ENCODE assay signal across 1 cellular context in the genomic region with DNA sequence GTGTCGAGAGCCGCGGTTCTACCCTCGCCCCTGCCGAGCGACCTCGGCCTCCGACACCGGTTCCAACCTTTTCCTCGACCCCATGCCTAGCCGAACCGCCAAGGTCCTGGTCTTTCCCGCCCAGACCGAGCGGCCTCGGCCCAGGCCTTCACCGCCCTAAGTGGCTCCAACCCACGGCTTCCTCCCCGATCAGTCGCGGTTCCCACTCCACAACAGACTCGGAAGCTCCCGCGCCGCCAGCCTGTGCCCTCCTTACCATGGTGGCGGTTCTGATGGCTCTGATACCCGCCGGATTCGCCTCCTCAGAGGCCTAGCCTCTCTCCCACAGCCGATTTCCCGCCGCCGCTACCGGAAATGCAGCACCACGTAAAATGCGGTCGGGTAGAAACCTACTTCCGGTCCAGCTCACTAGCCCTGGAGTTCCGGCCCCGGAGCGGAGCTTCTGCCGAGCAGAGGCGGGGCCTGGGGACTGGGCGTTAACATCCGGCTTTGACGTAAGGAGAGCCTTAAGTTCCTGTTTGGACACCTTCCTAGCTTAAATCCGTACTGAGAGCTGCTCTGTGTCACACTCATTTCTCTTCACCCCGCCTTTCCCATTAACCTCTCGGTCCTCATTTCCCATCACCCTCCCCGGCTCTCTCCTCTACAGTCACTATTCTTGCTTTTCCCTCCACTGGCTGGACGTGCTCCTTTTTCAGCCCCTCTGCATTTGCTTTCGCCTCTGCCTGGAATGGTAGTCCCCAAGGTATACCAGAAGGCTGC.
A peak's percentile ranks its signal among the peaks of the same experiment; 100 is the strongest.
TF ChIP-seq lines count a peak whose summit lies in the region.

A gene (minus strand): TSS at position 358 of the 762 bp plus-strand sequence. CDS start 99 bp downstream, at position 259.

TF ChIP-seq in GM12878, 131 proteins besides CTCF, POLR2A, EP300 and RAD21 (continued from another document and continues in another):
- TF ChIP-seq, protein P1, sequence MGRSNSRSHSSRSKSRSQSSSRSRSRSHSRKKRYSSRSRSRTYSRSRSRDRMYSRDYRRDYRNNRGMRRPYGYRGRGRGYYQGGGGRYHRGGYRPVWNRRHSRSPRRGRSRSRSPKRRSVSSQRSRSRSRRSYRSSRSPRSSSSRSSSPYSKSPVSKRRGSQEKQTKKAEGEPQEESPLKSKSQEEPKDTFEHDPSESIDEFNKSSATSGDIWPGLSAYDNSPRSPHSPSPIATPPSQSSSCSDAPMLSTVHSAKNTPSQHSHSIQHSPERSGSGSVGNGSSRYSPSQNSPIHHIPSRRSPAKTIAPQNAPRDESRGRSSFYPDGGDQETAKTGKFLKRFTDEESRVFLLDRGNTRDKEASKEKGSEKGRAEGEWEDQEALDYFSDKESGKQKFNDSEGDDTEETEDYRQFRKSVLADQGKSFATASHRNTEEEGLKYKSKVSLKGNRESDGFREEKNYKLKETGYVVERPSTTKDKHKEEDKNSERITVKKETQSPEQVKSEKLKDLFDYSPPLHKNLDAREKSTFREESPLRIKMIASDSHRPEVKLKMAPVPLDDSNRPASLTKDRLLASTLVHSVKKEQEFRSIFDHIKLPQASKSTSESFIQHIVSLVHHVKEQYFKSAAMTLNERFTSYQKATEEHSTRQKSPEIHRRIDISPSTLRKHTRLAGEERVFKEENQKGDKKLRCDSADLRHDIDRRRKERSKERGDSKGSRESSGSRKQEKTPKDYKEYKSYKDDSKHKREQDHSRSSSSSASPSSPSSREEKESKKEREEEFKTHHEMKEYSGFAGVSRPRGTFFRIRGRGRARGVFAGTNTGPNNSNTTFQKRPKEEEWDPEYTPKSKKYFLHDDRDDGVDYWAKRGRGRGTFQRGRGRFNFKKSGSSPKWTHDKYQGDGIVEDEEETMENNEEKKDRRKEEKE (IDR thresholded peaks at IDR 0.05) = no peak
- TF ChIP-seq, protein P2, sequence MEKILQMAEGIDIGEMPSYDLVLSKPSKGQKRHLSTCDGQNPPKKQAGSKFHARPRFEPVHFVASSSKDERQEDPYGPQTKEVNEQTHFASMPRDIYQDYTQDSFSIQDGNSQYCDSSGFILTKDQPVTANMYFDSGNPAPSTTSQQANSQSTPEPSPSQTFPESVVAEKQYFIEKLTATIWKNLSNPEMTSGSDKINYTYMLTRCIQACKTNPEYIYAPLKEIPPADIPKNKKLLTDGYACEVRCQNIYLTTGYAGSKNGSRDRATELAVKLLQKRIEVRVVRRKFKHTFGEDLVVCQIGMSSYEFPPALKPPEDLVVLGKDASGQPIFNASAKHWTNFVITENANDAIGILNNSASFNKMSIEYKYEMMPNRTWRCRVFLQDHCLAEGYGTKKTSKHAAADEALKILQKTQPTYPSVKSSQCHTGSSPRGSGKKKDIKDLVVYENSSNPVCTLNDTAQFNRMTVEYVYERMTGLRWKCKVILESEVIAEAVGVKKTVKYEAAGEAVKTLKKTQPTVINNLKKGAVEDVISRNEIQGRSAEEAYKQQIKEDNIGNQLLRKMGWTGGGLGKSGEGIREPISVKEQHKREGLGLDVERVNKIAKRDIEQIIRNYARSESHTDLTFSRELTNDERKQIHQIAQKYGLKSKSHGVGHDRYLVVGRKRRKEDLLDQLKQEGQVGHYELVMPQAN (conservative IDR thresholded peaks at IDR 0.05) = peak; percentile 87
- peak; percentile 58 for TF ChIP-seq EED (IDR thresholded peaks at IDR 0.05; ENCODE audit: low read depth)
- TF ChIP-seq, protein P3, sequence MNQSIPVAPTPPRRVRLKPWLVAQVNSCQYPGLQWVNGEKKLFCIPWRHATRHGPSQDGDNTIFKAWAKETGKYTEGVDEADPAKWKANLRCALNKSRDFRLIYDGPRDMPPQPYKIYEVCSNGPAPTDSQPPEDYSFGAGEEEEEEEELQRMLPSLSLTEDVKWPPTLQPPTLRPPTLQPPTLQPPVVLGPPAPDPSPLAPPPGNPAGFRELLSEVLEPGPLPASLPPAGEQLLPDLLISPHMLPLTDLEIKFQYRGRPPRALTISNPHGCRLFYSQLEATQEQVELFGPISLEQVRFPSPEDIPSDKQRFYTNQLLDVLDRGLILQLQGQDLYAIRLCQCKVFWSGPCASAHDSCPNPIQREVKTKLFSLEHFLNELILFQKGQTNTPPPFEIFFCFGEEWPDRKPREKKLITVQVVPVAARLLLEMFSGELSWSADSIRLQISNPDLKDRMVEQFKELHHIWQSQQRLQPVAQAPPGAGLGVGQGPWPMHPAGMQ (IDR thresholded peaks at IDR 0.05; ENCODE audit: borderline replicate concordance) = no peak
- TF ChIP-seq, protein P4, sequence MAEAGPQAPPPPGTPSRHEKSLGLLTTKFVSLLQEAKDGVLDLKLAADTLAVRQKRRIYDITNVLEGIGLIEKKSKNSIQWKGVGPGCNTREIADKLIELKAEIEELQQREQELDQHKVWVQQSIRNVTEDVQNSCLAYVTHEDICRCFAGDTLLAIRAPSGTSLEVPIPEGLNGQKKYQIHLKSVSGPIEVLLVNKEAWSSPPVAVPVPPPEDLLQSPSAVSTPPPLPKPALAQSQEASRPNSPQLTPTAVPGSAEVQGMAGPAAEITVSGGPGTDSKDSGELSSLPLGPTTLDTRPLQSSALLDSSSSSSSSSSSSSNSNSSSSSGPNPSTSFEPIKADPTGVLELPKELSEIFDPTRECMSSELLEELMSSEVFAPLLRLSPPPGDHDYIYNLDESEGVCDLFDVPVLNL (IDR thresholded peaks at IDR 0.05; ENCODE audit: low read depth, low read length) = peak; percentile 89
- TF ChIP-seq SREBF2 (IDR thresholded peaks at IDR 0.05; ENCODE audit: low read length) = peak; percentile 75
- peak; percentile 68; the same call in 1 of the 2 replicates for TF ChIP-seq SMARCA5 (IDR thresholded peaks at IDR 0.05)
- TF ChIP-seq HCFC1 (IDR thresholded peaks at IDR 0.05; ENCODE audit: low read length) = peak; percentile 84
- TF ChIP-seq YBX1 (IDR thresholded peaks at IDR 0.05) = no peak
- TF ChIP-seq SIN3A (IDR thresholded peaks at IDR 0.05; ENCODE audit: low read depth, low read length) = no peak
- no peak for TF ChIP-seq ESRRA (IDR thresholded peaks at IDR 0.05; ENCODE audit: low read length)
- TF ChIP-seq, protein P5, sequence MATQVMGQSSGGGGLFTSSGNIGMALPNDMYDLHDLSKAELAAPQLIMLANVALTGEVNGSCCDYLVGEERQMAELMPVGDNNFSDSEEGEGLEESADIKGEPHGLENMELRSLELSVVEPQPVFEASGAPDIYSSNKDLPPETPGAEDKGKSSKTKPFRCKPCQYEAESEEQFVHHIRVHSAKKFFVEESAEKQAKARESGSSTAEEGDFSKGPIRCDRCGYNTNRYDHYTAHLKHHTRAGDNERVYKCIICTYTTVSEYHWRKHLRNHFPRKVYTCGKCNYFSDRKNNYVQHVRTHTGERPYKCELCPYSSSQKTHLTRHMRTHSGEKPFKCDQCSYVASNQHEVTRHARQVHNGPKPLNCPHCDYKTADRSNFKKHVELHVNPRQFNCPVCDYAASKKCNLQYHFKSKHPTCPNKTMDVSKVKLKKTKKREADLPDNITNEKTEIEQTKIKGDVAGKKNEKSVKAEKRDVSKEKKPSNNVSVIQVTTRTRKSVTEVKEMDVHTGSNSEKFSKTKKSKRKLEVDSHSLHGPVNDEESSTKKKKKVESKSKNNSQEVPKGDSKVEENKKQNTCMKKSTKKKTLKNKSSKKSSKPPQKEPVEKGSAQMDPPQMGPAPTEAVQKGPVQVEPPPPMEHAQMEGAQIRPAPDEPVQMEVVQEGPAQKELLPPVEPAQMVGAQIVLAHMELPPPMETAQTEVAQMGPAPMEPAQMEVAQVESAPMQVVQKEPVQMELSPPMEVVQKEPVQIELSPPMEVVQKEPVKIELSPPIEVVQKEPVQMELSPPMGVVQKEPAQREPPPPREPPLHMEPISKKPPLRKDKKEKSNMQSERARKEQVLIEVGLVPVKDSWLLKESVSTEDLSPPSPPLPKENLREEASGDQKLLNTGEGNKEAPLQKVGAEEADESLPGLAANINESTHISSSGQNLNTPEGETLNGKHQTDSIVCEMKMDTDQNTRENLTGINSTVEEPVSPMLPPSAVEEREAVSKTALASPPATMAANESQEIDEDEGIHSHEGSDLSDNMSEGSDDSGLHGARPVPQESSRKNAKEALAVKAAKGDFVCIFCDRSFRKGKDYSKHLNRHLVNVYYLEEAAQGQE (IDR thresholded peaks at IDR 0.05; ENCODE audit: low read depth, low read length) = 0 out of 2 replicates have a peak, but pooled peaks have one; percentile 28
- no peak for TF ChIP-seq NRF1 (conservative IDR thresholded peaks at IDR 0.05; ENCODE audit: low read depth, low read length)
- TF ChIP-seq, protein P6, sequence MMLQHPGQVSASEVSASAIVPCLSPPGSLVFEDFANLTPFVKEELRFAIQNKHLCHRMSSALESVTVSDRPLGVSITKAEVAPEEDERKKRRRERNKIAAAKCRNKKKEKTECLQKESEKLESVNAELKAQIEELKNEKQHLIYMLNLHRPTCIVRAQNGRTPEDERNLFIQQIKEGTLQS (IDR thresholded peaks at IDR 0.05; ENCODE audit: borderline replicate concordance, extremely low read depth, low read depth, low read length) = no peak
- TF ChIP-seq ZNF622 (IDR thresholded peaks at IDR 0.05) = no peak
- TF ChIP-seq, protein P7, sequence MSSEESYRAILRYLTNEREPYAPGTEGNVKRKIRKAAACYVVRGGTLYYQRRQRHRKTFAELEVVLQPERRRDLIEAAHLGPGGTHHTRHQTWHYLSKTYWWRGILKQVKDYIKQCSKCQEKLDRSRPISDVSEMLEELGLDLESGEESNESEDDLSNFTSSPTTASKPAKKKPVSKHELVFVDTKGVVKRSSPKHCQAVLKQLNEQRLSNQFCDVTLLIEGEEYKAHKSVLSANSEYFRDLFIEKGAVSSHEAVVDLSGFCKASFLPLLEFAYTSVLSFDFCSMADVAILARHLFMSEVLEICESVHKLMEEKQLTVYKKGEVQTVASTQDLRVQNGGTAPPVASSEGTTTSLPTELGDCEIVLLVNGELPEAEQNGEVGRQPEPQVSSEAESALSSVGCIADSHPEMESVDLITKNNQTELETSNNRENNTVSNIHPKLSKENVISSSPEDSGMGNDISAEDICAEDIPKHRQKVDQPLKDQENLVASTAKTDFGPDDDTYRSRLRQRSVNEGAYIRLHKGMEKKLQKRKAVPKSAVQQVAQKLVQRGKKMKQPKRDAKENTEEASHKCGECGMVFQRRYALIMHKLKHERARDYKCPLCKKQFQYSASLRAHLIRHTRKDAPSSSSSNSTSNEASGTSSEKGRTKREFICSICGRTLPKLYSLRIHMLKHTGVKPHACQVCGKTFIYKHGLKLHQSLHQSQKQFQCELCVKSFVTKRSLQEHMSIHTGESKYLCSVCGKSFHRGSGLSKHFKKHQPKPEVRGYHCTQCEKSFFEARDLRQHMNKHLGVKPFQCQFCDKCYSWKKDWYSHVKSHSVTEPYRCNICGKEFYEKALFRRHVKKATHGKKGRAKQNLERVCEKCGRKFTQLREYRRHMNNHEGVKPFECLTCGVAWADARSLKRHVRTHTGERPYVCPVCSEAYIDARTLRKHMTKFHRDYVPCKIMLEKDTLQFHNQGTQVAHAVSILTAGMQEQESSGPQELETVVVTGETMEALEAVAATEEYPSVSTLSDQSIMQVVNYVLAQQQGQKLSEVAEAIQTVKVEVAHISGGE (CRISPR knock-in tag; IDR thresholded peaks at IDR 0.05) = peak; percentile 89
- TF ChIP-seq TBL1XR1 (IDR thresholded peaks at IDR 0.05; ENCODE audit: low read depth, low read length) = no peak
- no peak for TF ChIP-seq IRF4 (IDR thresholded peaks at IDR 0.05; ENCODE audit: low read depth, low read length)
- peak; percentile 92 for TF ChIP-seq CREM (IDR thresholded peaks at IDR 0.05; ENCODE audit: low read depth)
- no peak for TF ChIP-seq NFYA (IDR thresholded peaks at IDR 0.05; ENCODE audit: borderline replicate concordance, low read depth, low read length)
- TF ChIP-seq SIX5 (IDR thresholded peaks at IDR 0.05; ENCODE audit: low read depth, low read length, severe bottlenecking) = peak; percentile 53
- TF ChIP-seq SMAD1 (IDR thresholded peaks at IDR 0.05; ENCODE audit: low read depth, partially characterized antibody) = peak; percentile 93
- TF ChIP-seq, protein P8, sequence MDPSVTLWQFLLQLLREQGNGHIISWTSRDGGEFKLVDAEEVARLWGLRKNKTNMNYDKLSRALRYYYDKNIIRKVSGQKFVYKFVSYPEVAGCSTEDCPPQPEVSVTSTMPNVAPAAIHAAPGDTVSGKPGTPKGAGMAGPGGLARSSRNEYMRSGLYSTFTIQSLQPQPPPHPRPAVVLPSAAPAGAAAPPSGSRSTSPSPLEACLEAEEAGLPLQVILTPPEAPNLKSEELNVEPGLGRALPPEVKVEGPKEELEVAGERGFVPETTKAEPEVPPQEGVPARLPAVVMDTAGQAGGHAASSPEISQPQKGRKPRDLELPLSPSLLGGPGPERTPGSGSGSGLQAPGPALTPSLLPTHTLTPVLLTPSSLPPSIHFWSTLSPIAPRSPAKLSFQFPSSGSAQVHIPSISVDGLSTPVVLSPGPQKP (IDR thresholded peaks at IDR 0.05; ENCODE audit: low read depth, low read length) = peak; percentile 99
- TF ChIP-seq DPF2 (IDR thresholded peaks at IDR 0.05) = peak; percentile 45; the same call in 1 of the 2 replicates
- TF ChIP-seq SP1 (IDR thresholded peaks at IDR 0.05; ENCODE audit: low read depth, low read length) = peak; percentile 83
- peak; percentile 95 for TF ChIP-seq POLR2AphosphoS2 (IDR thresholded peaks at IDR 0.05; ENCODE audit: low read depth, low read length)
- no peak for TF ChIP-seq JUND (IDR thresholded peaks at IDR 0.05; ENCODE audit: low read depth, low read length)
- no peak for TF ChIP-seq SMC3 (IDR thresholded peaks at IDR 0.05; ENCODE audit: borderline replicate concordance, low read length)
- TF ChIP-seq KAT2A (conservative IDR thresholded peaks at IDR 0.05; ENCODE audit: control insufficient read depth, low read depth, low read length) = peak; percentile 96
- TF ChIP-seq IKZF2 (IDR thresholded peaks at IDR 0.05) = peak; percentile 54 to 55; a peak in 3 of 4 replicates
- TF ChIP-seq, protein P9, sequence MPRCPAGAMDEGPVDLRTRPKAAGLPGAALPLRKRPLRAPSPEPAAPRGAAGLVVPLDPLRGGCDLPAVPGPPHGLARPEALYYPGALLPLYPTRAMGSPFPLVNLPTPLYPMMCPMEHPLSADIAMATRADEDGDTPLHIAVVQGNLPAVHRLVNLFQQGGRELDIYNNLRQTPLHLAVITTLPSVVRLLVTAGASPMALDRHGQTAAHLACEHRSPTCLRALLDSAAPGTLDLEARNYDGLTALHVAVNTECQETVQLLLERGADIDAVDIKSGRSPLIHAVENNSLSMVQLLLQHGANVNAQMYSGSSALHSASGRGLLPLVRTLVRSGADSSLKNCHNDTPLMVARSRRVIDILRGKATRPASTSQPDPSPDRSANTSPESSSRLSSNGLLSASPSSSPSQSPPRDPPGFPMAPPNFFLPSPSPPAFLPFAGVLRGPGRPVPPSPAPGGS (IDR thresholded peaks at IDR 0.05; ENCODE audit: borderline replicate concordance, insufficient read depth, low read depth, low read length, poor library complexity, severe bottlenecking) = peak; percentile 64
- TF ChIP-seq TCF12 (IDR thresholded peaks at IDR 0.05; ENCODE audit: low read depth, low read length) = peak; percentile 54; the same call in 1 of the 2 replicates
- TF ChIP-seq TARDBP (IDR thresholded peaks at IDR 0.05; ENCODE audit: borderline replicate concordance) = no peak
- TF ChIP-seq MTA3 (IDR thresholded peaks at IDR 0.05; ENCODE audit: borderline replicate concordance, low read length) = no peak
- TF ChIP-seq BMI1 (IDR thresholded peaks at IDR 0.05; ENCODE audit: borderline replicate concordance) = no peak
- TF ChIP-seq GATAD2B (conservative IDR thresholded peaks at IDR 0.05; ENCODE audit: low read depth) = peak; percentile 92
